In genomic region chr2:169452080-169452479, GRCh38 we compare ENCODE assay signal across 8 cellular contexts. TPM values are rescaled to one million over a fixed set of nuclear protein-coding genes. Genes with fewer than 3 reads are reported as not detected.
A peak's percentile ranks its signal among the peaks of the same experiment; 100 is the strongest.
DNase-seq lines count a peak whose midpoint lies in the region; ATAC-seq and TF ChIP-seq lines count a peak whose summit lies in the region.

No MANE protein-coding gene starts in this region.

- H3K4me2 ChIP-seq in IMR-90 (ENCODE audit: low read depth, low read length): no peak overlapping the region

- H3K36me3 ChIP-seq in Caco-2 (ENCODE audit: control insufficient read depth, insufficient read depth, low read length) (no peaks in the 10 kb centered on the region), IMR-90 (ENCODE audit: control insufficient read depth, insufficient read depth, low read length) (no peaks in the 10 kb centered on the region), gastroesophageal sphincter (no peaks in the 10 kb centered on the region), testis (ENCODE audit: low read depth, missing control alignments) (no peaks in the 10 kb centered on the region)

- no peaks in the 10 kb centered on the region for H3K27me3 ChIP-seq in Caco-2 (replicated peaks; ENCODE audit: control insufficient read depth, insufficient read depth, low read length)
- H3K27me3 ChIP-seq in IMR-90 (ENCODE audit: control insufficient read depth, insufficient read depth, low read length): peaks cover 2% of the 10 kb centered on the region; the same call in 1 of the 2 replicates
- H3K27me3 ChIP-seq in gastroesophageal sphincter: no peaks in the 10 kb centered on the region
- H3K27me3 ChIP-seq in testis: no peaks in the 10 kb centered on the region

- H2BK20ac ChIP-seq in IMR-90 (ENCODE audit: low read depth, low read length): no peak overlapping the region

- H2BK5ac ChIP-seq in IMR-90 (ENCODE audit: low read depth, low read length, poor library complexity, severe bottlenecking): no peak overlapping the region

- no peak overlapping the region for H4K8ac ChIP-seq in IMR-90 (ENCODE audit: low read depth in 2 of 2, low read length in 2 of 2)

- no peaks in the 10 kb centered on the region for H3K27me3 Mint-ChIP-seq in Caco-2 (ENCODE audit: insufficient read depth, unreplicated experiment)

- no peak for TF ChIP-seq EP300 in gastroesophageal sphincter (IDR thresholded peaks at IDR 0.05)

- H2AFZ ChIP-seq in IMR-90 (replicated peaks; ENCODE audit: low read length, poor library complexity): no peak overlapping the region

- H3K9me3 Mint-ChIP-seq in Caco-2 (ENCODE audit: unreplicated experiment): no peaks in the 10 kb centered on the region

- no peak overlapping the region for H3K4me3 Mint-ChIP-seq in Caco-2 (ENCODE audit: unreplicated experiment)

- H3K79me1 ChIP-seq in IMR-90 (ENCODE audit: low read depth in 1 of 2, low read length in 2 of 2): no peaks in the 10 kb centered on the region

- POLR2A ChIA-PET in Caco-2 (lab: Charles Lee): no interaction called here
- POLR2A ChIA-PET in IMR-90 (lab: Charles Lee; ENCODE audit: unreplicated experiment): no interaction called here

- H3K18ac ChIP-seq in IMR-90 (ENCODE audit: low read depth, low read length): no peak overlapping the region

- H2BK15ac ChIP-seq in IMR-90 (ENCODE audit: low read depth, low read length): no peak overlapping the region

- TF ChIP-seq CTCF in Caco-2 (IDR thresholded peaks at IDR 0.05; ENCODE audit: insufficient read depth in 1 of 2, low read depth in 1 of 2, low read length in 1 of 2, severe bottlenecking in 1 of 2, unreplicated experiment in 1 of 2) (peak; percentile 54 to 61), IMR-90 (conservative IDR thresholded peaks at IDR 0.05; ENCODE audit: low read depth, low read length) (peak; percentile 63), gastroesophageal sphincter (IDR thresholded peaks at IDR 0.05) (peak; percentile 6 to 43 (median 18)), testis (IDR thresholded peaks at IDR 0.05) (peak in 2 of 3 experiments; percentile 4 to 36)

- H4K20me1 ChIP-seq in IMR-90 (ENCODE audit: insufficient read depth, low read length): no peaks in the 10 kb centered on the region

- CTCF ChIA-PET in Caco-2 (lab: Charles Lee) (interaction anchor here (0.6 to 1.1 kb wide), 10 partner anchors 17 to 946 kb away, joined by 3 to 6 read pairs (median 4); partner anchors contain the start of gene UBR3), IMR-90 (lab: Yijun Ruan, JAX) (interaction anchor here (0.6 to 1.4 kb wide), 7 partner anchors 9 to 399 kb away, joined by 3 to 8 read pairs (median 4); partner anchors contain the start of gene BBS5)

- H3K9ac ChIP-seq in IMR-90 (ENCODE audit: low read depth, low read length): no peak overlapping the region

- H4K5ac ChIP-seq in IMR-90 (ENCODE audit: low read depth, low read length): no peak overlapping the region

- H3K4me3 ChIP-seq in Caco-2 (ENCODE audit: low read depth, low read length) (no peak overlapping the region), IMR-90 (ENCODE audit: insufficient read depth, low read depth, low read length) (no peak overlapping the region), gastroesophageal sphincter (no peak overlapping the region), testis (no peak overlapping the region)

- no peak overlapping the region for H3K14ac ChIP-seq in IMR-90 (replicated peaks; ENCODE audit: low read depth, low read length)

- H3K27ac Mint-ChIP-seq in Caco-2 (ENCODE audit: unreplicated experiment): no peak overlapping the region

- H2AK9ac ChIP-seq in IMR-90 (replicated peaks; ENCODE audit: low read depth, low read length, poor library complexity): no peak overlapping the region

- H3K56ac ChIP-seq in IMR-90 (ENCODE audit: extremely low read depth, insufficient read depth, low read length): no peak overlapping the region

- intact Hi-C loops in Caco-2 (cut with micrococcal nuclease; ENCODE audit: unreplicated experiment): loop anchor here (1.0 to 2.0 kb wide), 2 partner anchors 337 to 476 kb away; no protein-coding TSS in a partner anchor
- intact Hi-C loops in IMR-90 (cut with micrococcal nuclease): loop anchor here (1.0 to 10.0 kb wide), 4 partner anchors 372 to 955 kb away; partner anchors contain the start of gene METTL5
- intact Hi-C loops in testis (cut with DNase I; ENCODE audit: low total_unique reads): no loop called here

- no peak for TF ChIP-seq POLR2A in IMR-90 (IDR thresholded peaks at IDR 0.05; ENCODE audit: low read depth, low read length)
- no peak for TF ChIP-seq POLR2A in gastroesophageal sphincter (IDR thresholded peaks at IDR 0.05)
- no peak for TF ChIP-seq POLR2A in testis (IDR thresholded peaks at IDR 0.05)

- no peaks in the 10 kb centered on the region for H3K9me1 ChIP-seq in IMR-90 (ENCODE audit: insufficient read depth, low read length)

- in situ Hi-C loops in IMR-90 (cut with MboI; ENCODE audit: low sequenced_read_pairs): no loop called here

- H4K91ac ChIP-seq in IMR-90 (ENCODE audit: insufficient read depth, low read depth, low read length): no peak overlapping the region

- peak in 1 of 2 experiments; percentile 47 for DNase-seq in Caco-2
- DNase-seq in IMR-90: peak; percentile 58
- peak; percentile 49 for DNase-seq in RPMI7951 (ENCODE audit: low read depth)
- DNase-seq in testis: no peak
- no peak for DNase-seq in activated CD8-positive, alpha-beta memory T cell treated with anti-CD3 and anti-CD28 coated beads for 24 hours
- DNase-seq in HuH-7.5 (ENCODE audit: low spot score): no peak
- DNase-seq in stimulated activated CD4-positive, alpha-beta T cell treated with anti-CD3 and anti-CD28 coated beads, Interleukin-4, amount 100 ng/mL, for 1 hour: no peak

- ATAC-seq in IMR-90 (ENCODE audit: low read depth): peak; percentile 87
- no peak for ATAC-seq in gastroesophageal sphincter

- no peak overlapping the region for H3K4ac ChIP-seq in IMR-90 (ENCODE audit: low read depth, low read length)

- H3K9me3 ChIP-seq in Caco-2 (no peaks in the 10 kb centered on the region), IMR-90 (ENCODE audit: control insufficient read depth, insufficient read depth, low read length) (no peaks in the 10 kb centered on the region), gastroesophageal sphincter (no peaks in the 10 kb centered on the region), testis (no peaks in the 10 kb centered on the region)

- no peak overlapping the region for H2AK5ac ChIP-seq in IMR-90 (ENCODE audit: low read depth, low read length)

- no peak overlapping the region for H3K23ac ChIP-seq in IMR-90 (ENCODE audit: low read depth, low read length)

- no TSS peak for BruUV-seq in Caco-2 (replicated peaks; lab: Mats Ljungman, UMichigan)
- BruUV-seq in IMR-90 (replicated peaks; lab: Mats Ljungman, UMichigan): no TSS peak

- H2BK120ac ChIP-seq in IMR-90 (ENCODE audit: low read depth, low read length): no peak overlapping the region

- dilution Hi-C loops in IMR-90 (cut with HindIII; ENCODE audit: low sequenced_read_pairs, unreplicated experiment): no loop called here

- TF ChIP-seq RAD21 in IMR-90 (IDR thresholded peaks at IDR 0.05; ENCODE audit: low read length): peak; percentile 76

- H3K4me1 ChIP-seq in Caco-2 (no peaks in the 10 kb centered on the region), IMR-90 (ENCODE audit: control insufficient read depth, insufficient read depth, low read length) (no peaks in the 10 kb centered on the region), gastroesophageal sphincter (no peaks in the 10 kb centered on the region), testis (no peaks in the 10 kb centered on the region)

- H3K4me1 Mint-ChIP-seq in Caco-2 (ENCODE audit: low read depth, unreplicated experiment): no peaks in the 10 kb centered on the region

- H3K27ac ChIP-seq in IMR-90 (ENCODE audit: insufficient read depth, low read length): no peak overlapping the region
- H3K27ac ChIP-seq in gastroesophageal sphincter: no peak overlapping the region
- H3K27ac ChIP-seq in testis: no peak overlapping the region

- H3K36me3 Mint-ChIP-seq in Caco-2 (ENCODE audit: insufficient read depth, unreplicated experiment): no peaks in the 10 kb centered on the region

TF ChIP-seq in IMR-90, 13 proteins besides CTCF, POLR2A, EP300 and RAD21 (continues in another document):
- TF ChIP-seq MXI1 (IDR thresholded peaks at IDR 0.05; ENCODE audit: borderline replicate concordance, low read depth, low read length) (no peak), ELK1 (IDR thresholded peaks at IDR 0.05; ENCODE audit: borderline replicate concordance, low read depth, low read length) (no peak), MAFK (IDR thresholded peaks at IDR 0.05; ENCODE audit: low read depth, low read length) (no peak), MAZ (IDR thresholded peaks at IDR 0.05; ENCODE audit: borderline replicate concordance, low read depth, low read length) (no peak)

RNA-seq across cellular contexts. Expression of gene BBS5, which starts 27.2 kb away (rescaled TPM):
- total RNA-seq in Caco-2 (2022) (2.1 and 3.2 TPM in 2 replicates), IMR-90 (2012; rRNA removed) (1.4 and 1.9 TPM in 2 replicates), gastroesophageal sphincter (10 to 100 TPM in 1 of 4 donors, 1 to 10 TPM in 3; 6.9 to 16.2 (median 8.6) TPM), testis (10 to 100 TPM; 14.6 to 23.6 TPM)
- polyA plus RNA-seq in IMR-90 (2012; rRNA removed) (4.1 and 4.4 TPM in 2 replicates), testis (ENCODE audit: insufficient read depth, low read depth, low replicate concordance) (14.1 TPM)
- polyA plus RNA-seq in IMR-90 (2012; cell fraction: cytosol; rRNA removed): 5.0 and 5.7 TPM in 2 replicates
- 11.6 and 17.6 TPM in 2 replicates for polyA plus RNA-seq in IMR-90 (2012; cell fraction: nucleus; rRNA removed; ENCODE audit: low replicate concordance)
- 2.2 and 3.1 TPM in 2 replicates for total RNA-seq in RPMI7951 (2014; rRNA removed; shearing (Covaris generic))

RNA-seq across cellular contexts. Expression of gene KLHL41, which starts 57.4 kb away (rescaled TPM):
- total RNA-seq in Caco-2 (2022): 0.21 TPM in 1 of 2 replicates, not detected in the other
- 0.18 and 0.28 TPM in 2 replicates for total RNA-seq in IMR-90 (2012; rRNA removed)
- 0.10 TPM in 2 replicates for polyA plus RNA-seq in IMR-90 (2012; rRNA removed)
- polyA plus RNA-seq in IMR-90 (2012; cell fraction: cytosol; rRNA removed): 0.01 TPM in 2 replicates
- polyA plus RNA-seq in IMR-90 (2012; cell fraction: nucleus; rRNA removed; ENCODE audit: low replicate concordance): 0.07 and 0.19 TPM in 2 replicates
- total RNA-seq in RPMI7951 (2014; rRNA removed; shearing (Covaris generic)): 0.12 and 0.20 TPM in 2 replicates
- 10 to 100 TPM in 2 of 4 donors, 1 to 10 TPM in 1, under 1 TPM in 1; 0.69 to 16.2 (median 7.8) TPM for total RNA-seq in gastroesophageal sphincter
- total RNA-seq in testis: 1 to 10 TPM; 1.7 to 4.3 TPM
- 11.7 TPM for polyA plus RNA-seq in testis (ENCODE audit: insufficient read depth, low read depth, low replicate concordance)

Comparison
In these comparisons a context has a peak if more than half of its experiments do, and no peak if none do; other contexts are left out.
1. DNase-seq: peak in IMR-90 (single experiment) and RPMI7951 (single experiment); none in testis (single experiment), activated CD8-positive, alpha-beta memory T cell treated with anti-CD3 and anti-CD28 coated beads for 24 hours (single experiment), HuH-7.5 (single experiment) and stimulated activated CD4-positive, alpha-beta T cell treated with anti-CD3 and anti-CD28 coated beads, Interleukin-4, amount 100 ng/mL, for 1 hour (single experiment).
2. Peak in every context shown above with its lines, with median percentiles within 50 percentile points of each other: CTCF ChIP-seq.